29 cellular contexts compared by ENCODE assay signal in the genomic region with DNA sequence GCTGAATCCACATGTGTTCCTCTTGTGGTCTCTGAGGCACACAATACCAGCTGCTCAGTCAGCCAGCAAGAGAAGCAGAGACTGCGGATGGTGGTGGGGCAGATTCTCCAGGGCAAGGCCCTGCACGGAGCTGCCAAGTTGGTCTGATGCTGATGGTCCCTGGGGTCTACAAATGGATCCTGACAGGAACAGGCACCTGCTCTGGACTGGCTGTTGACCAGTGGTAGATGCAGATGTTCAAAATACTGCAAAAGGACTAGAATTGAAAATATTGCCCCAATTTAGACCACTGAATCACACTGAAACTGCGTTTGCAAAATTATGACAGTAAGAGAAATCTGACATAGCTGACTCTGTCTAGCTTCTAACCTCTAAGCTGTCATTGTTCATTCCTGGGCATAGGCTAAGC. TPM values are rescaled to one million over a fixed set of nuclear protein-coding genes. Genes with fewer than 3 reads are reported as not detected.
DNase-seq lines count a peak whose midpoint lies in the region; ATAC-seq and TF ChIP-seq lines count a peak whose summit lies in the region.
"Had no signal": no experiment of that assay in that cellular context is flagged by ENCODE, and none has a peak within 500 bp of the region (broad histone marks: within the 10 kb centered on the region; RNA-seq: fewer than 3 reads in every experiment).

No MANE protein-coding gene starts in this region.

- no peak overlapping the region for H2BK15ac ChIP-seq in mesendoderm (replicated peaks; ENCODE audit: low read depth)

- H3K79me1 ChIP-seq in mesendoderm (ENCODE audit: low read length): no peaks in the 10 kb centered on the region

- peak; percentile 37 for DNase-seq in GM10266 (ENCODE audit: extremely low spot score)
- peak; percentile 32 for DNase-seq in myocyte (ENCODE audit: low read depth)
- DNase-seq in mesendoderm: no peak
- no peak for DNase-seq in NCI-H524 (lab: John Stamatoyannopoulos, UW)
- no peak for DNase-seq in GM10248 (ENCODE audit: extremely low spot score)
- DNase-seq: AML-193; CD8-positive, alpha-beta memory T cell; DMS 273 treated with DMSO at 0.1 percent for 48 hours; DMS79 treated with DMSO at 0.1 percent for 48 hours; GF-D8; GM23248; H9; MV-4-11; NCI-H1105; NCI-H1436 treated with DMSO at 0.1 percent for 48 hours; NCI-H187 treated with DMSO at 0.1 percent for 48 hours; NCI-H2171 treated with DMSO at 0.1 percent for 48 hours; NCI-H345; NCI-H524 treated with DMSO at 0.1 percent for 48 hours; NCI-H774; Right ventricle myocardium superior; RPMI8226 had no signal

- no peak overlapping the region for H3K4me2 ChIP-seq in mesendoderm (ENCODE audit: low read length)
- H3K4me2 ChIP-seq: A549 had no signal

- POLR2A ChIA-PET in GM10248 (lab: Yijun Ruan, JAX): no interaction called here

- TF ChIP-seq CTCF in GM10266 (IDR thresholded peaks at IDR 0.05; ENCODE audit: control insufficient read depth, insufficient read depth, low read depth, missing control alignments) (no peak), GM10248 (IDR thresholded peaks at IDR 0.05; ENCODE audit: control extremely low read depth, extremely low read depth, low read depth, missing control alignments) (no peak)

- H2BK5ac ChIP-seq in mesendoderm (ENCODE audit: low read length): no peak overlapping the region

- peaks cover 28% of the 10 kb centered on the region for H3K27me3 Mint-ChIP-seq in stimulated activated memory B cell treated with anti-CD40 and anti-IgM and Interleukin-4, amounts not matched to agents 10 μg/mL and 1 μg/mL and 100 μg/mL, for 72 hours

- no peaks in the 10 kb centered on the region for H3K79me2 ChIP-seq in mesendoderm (ENCODE audit: control insufficient read depth, insufficient read depth, low read length)

- H2BK120ac ChIP-seq in mesendoderm (ENCODE audit: low read depth, low read length): no peak overlapping the region

- H3K23ac ChIP-seq in mesendoderm (ENCODE audit: low read length): no peak overlapping the region

- H3K4me3 Mint-ChIP-seq in stimulated activated memory B cell treated with anti-CD40 and anti-IgM and Interleukin-4, amounts not matched to agents 10 μg/mL and 1 μg/mL and 100 μg/mL, for 72 hours: no peak overlapping the region
- H3K4me3 Mint-ChIP-seq: CD8-positive, alpha-beta memory T cell; H9 had no signal

- no CpG with 5 or more reads among the region's 3 CpGs for WGBS in mesendoderm (ENCODE audit: extremely low coverage, insufficient coverage, low lambda C conversion rate)

- no peaks in the 10 kb centered on the region for H3K4me1 ChIP-seq in mesendoderm (ENCODE audit: control insufficient read depth, low read depth, low read length)
- H3K4me1 ChIP-seq: A549, SJSA1 had no signal

- no peaks in the 10 kb centered on the region for H3K9me3 Mint-ChIP-seq in stimulated activated memory B cell treated with anti-CD40 and anti-IgM and Interleukin-4, amounts not matched to agents 10 μg/mL and 1 μg/mL and 100 μg/mL, for 72 hours
- H3K9me3 Mint-ChIP-seq: CD8-positive, alpha-beta memory T cell had no signal

- no peaks in the 10 kb centered on the region for H3K27me3 ChIP-seq in mesendoderm (ENCODE audit: insufficient read depth, low read length, poor library complexity)

- ATAC-seq in GM19035 (IDR thresholded peaks at IDR 0.05; ENCODE audit: unreplicated experiment) (peak; percentile 53), GM21786 (IDR thresholded peaks at IDR 0.05; ENCODE audit: unreplicated experiment) (peak; percentile 43)
- ATAC-seq in stimulated activated memory B cell treated with anti-CD40 and anti-IgM and Interleukin-4, amounts not matched to agents 10 μg/mL and 1 μg/mL and 100 μg/mL, for 72 hours: no peak
- ATAC-seq: A549, K562 had no signal

- H3K9ac ChIP-seq in mesendoderm (ENCODE audit: low read length): no peak overlapping the region
- H3K9ac ChIP-seq: GM23248 had no signal

- no peak overlapping the region for H3K56ac ChIP-seq in mesendoderm (ENCODE audit: low read length)

- no peak overlapping the region for H3K27ac Mint-ChIP-seq in stimulated activated memory B cell treated with anti-CD40 and anti-IgM and Interleukin-4, amounts not matched to agents 10 μg/mL and 1 μg/mL and 100 μg/mL, for 72 hours
- H3K27ac Mint-ChIP-seq: H9 had no signal

- no peak overlapping the region for H3K27ac ChIP-seq in mesendoderm (ENCODE audit: low read depth, low read length)
- H3K27ac ChIP-seq: A549, C4-2B, GM23248, SJSA1 had no signal

- H3K36me3 ChIP-seq in mesendoderm (ENCODE audit: control insufficient read depth, insufficient read depth, low read length): no peaks in the 10 kb centered on the region
- H3K36me3 ChIP-seq: SJSA1 had no signal

- CTCF ChIA-PET in GM10248 (lab: Yijun Ruan, JAX): interaction anchor here (0.9 to 3.1 kb wide), 5 partner anchors 22 to 73 kb away, joined by 3 to 17 read pairs (median 9); partner anchors contain the start of gene TUBB2A

- no peaks in the 10 kb centered on the region for H3K36me3 Mint-ChIP-seq in stimulated activated memory B cell treated with anti-CD40 and anti-IgM and Interleukin-4, amounts not matched to agents 10 μg/mL and 1 μg/mL and 100 μg/mL, for 72 hours
- H3K36me3 Mint-ChIP-seq: CD8-positive, alpha-beta memory T cell had no signal

- no peaks in the 10 kb centered on the region for H3K4me1 Mint-ChIP-seq in stimulated activated memory B cell treated with anti-CD40 and anti-IgM and Interleukin-4, amounts not matched to agents 10 μg/mL and 1 μg/mL and 100 μg/mL, for 72 hours
- H3K4me1 Mint-ChIP-seq: CD8-positive, alpha-beta memory T cell had no signal

- no peak overlapping the region for H3K4me3 ChIP-seq in mesendoderm (ENCODE audit: low read length)
- H3K4me3 ChIP-seq: A549, GM23248, K562, SJSA1 had no signal

- no peak overlapping the region for H4K8ac ChIP-seq in mesendoderm (ENCODE audit: low read depth, low read length)

- H3K4ac ChIP-seq in mesendoderm (ENCODE audit: low read depth, low read length): no peak overlapping the region

- no peak overlapping the region for H3K18ac ChIP-seq in mesendoderm (ENCODE audit: low read length)

- H4K5ac ChIP-seq in mesendoderm (ENCODE audit: low read length): no peak overlapping the region

- no peak overlapping the region for H2AK5ac ChIP-seq in mesendoderm (ENCODE audit: low read length)

RNA-seq across cellular contexts. Expression of gene TUBB2A, which starts 29.6 kb away (rescaled TPM):
- total RNA-seq in myocyte: 328 and 370 TPM in 2 replicates
- polyA plus RNA-seq in myocyte (2012): 322 TPM
- 956 TPM for polyA plus RNA-seq in mesendoderm (2013, experiment 1 of 2)
- polyA plus RNA-seq in mesendoderm (2013, experiment 2 of 2): 989 TPM

RNA-seq across cellular contexts. Expression of gene TUBB2B, which starts 40.5 kb away (rescaled TPM):
- 112 and 114 TPM in 2 replicates for total RNA-seq in myocyte
- 71.2 TPM for polyA plus RNA-seq in myocyte (2012)
- 1,328 TPM for polyA plus RNA-seq in mesendoderm (2013, experiment 1 of 2)
- polyA plus RNA-seq in mesendoderm (2013, experiment 2 of 2): 1,392 TPM

Comparison
In these comparisons a context has a peak if more than half of its experiments do, and no peak if none do; other contexts are left out.
1. DNase-seq: peak in GM10266 (single experiment) and myocyte (single experiment); none in mesendoderm (single experiment), NCI-H524 (0 of 2) and GM10248 (single experiment).